In the genomic region with DNA sequence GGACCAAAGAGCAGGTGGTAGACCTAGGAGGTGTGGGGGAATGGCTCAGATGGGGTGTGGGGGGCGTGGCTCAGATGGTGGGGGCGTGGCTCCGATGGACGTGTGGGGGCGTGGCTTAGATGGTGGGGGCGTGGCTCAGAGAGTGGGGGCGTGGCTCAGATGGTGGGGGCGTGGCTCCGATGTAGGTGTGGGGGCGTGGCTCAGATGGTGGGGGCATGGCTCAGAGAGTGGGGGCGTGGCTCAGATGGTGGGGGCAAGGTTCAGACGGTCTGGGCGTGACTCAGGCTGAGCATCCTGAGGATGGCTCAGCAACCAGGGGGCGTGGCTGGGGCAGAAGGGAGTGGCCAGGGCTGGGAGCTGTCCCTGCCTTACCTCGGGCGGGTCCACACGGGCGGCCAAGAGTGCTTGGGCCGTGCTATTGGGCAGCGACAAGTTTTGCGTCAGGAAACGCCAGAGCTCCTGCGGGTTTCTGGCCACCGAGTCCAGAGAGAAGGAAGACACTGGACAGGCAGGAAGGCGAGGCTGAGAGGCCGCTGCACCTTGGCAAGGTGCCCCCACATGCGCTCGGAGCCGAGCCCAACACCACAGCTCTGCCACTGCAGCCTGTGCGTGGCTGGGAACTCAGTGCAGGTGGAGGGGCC, we compare ENCODE assay signal across 6 cellular contexts. TPM values are rescaled to one million over a fixed set of nuclear protein-coding genes. Genes with fewer than 3 reads are reported as not detected.
DNase-seq lines count a peak whose midpoint lies in the region; ATAC-seq and TF ChIP-seq lines count a peak whose summit lies in the region.

No MANE protein-coding gene starts in this region.

- no peak for TF ChIP-seq CTCF in right atrium auricular region (IDR thresholded peaks at IDR 0.05)

- H3K36me3 ChIP-seq in right atrium auricular region = peaks cover 8% of the 10 kb centered on the region

- no peaks in the 10 kb centered on the region for H3K27me3 ChIP-seq in right atrium auricular region

- ATAC-seq in Right ventricle myocardium superior (ENCODE audit: poor library complexity) = peak; percentile 39
- ATAC-seq in HG03108 (IDR thresholded peaks at IDR 0.05; ENCODE audit: unreplicated experiment) = no peak

- H3K4me1 ChIP-seq in right atrium auricular region = peaks cover 0 to 8% of the 10 kb centered on the region in 2 donors

- H3K27ac ChIP-seq in right atrium auricular region = no peak overlapping the region

- intact Hi-C loops in Right ventricle myocardium superior (cut with DNase I) = no loop called here

- H3K4me3 ChIP-seq in right atrium auricular region = no peak overlapping the region

- H3K9me3 ChIP-seq in right atrium auricular region = no peaks in the 10 kb centered on the region

- DNase-seq in Right ventricle myocardium superior = no peak
- DNase-seq in right atrium auricular region (ENCODE audit: low spot score) = no peak
- DNase-seq in activated CD4-positive, alpha-beta T cell treated with anti-CD3 and anti-CD28 coated beads, Interleukin-2, amount 50 U/mL, for 1 hour = peak; percentile 69
- peak; percentile 97 for DNase-seq in globus pallidus (ENCODE audit: low spot score)
- DNase-seq in stimulated activated CD8-positive, alpha-beta memory T cell treated with anti-CD3 and anti-CD28 coated beads, Interleukin-2, amount 100 ng/mL, for 48 hours (ENCODE audit: low read depth in 2 of 2) = peak; percentile 68 to 84

RNA-seq across cellular contexts. Expression of a gene that starts 5.9 kb away (rescaled TPM):
- total RNA-seq in Right ventricle myocardium superior = 26.7 TPM
- 10 to 100 TPM; 28.3 to 28.5 TPM for total RNA-seq in right atrium auricular region

RNA-seq across cellular contexts. Expression of a gene that starts 9.8 kb away (rescaled TPM):
- total RNA-seq in Right ventricle myocardium superior (not detected), right atrium auricular region (under 1 TPM in 1 of 2 donors, not detected in 1; 0.28 TPM)

RNA-seq across cellular contexts. Expression of a gene that starts 23.9 kb away (rescaled TPM):
- total RNA-seq in Right ventricle myocardium superior (59.1 TPM), right atrium auricular region (10 to 100 TPM; 49.7 to 57.8 TPM)

RNA-seq across cellular contexts. Expression of a gene that starts 25.7 kb away (rescaled TPM):
- total RNA-seq in Right ventricle myocardium superior (2.7 TPM), right atrium auricular region (10 to 100 TPM in 1 of 2 donors, 1 to 10 TPM in 1; 6.5 to 11.8 TPM)

RNA-seq across cellular contexts. Expression of a gene that starts 29.9 kb away (rescaled TPM):
- 19.4 TPM for total RNA-seq in Right ventricle myocardium superior
- total RNA-seq in right atrium auricular region = 10 to 100 TPM; 27.4 to 37.5 TPM

Comparison
In these comparisons a context has a peak if more than half of its experiments do, and no peak if none do; other contexts are left out.
1. DNase-seq: peak in activated CD4-positive, alpha-beta T cell treated with anti-CD3 and anti-CD28 coated beads, Interleukin-2, amount 50 U/mL, for 1 hour (single experiment), globus pallidus (single experiment) and stimulated activated CD8-positive, alpha-beta memory T cell treated with anti-CD3 and anti-CD28 coated beads, Interleukin-2, amount 100 ng/mL, for 48 hours (2 of 2); none in Right ventricle myocardium superior (single experiment) and right atrium auricular region (single experiment).